20 cellular contexts compared by ENCODE assay signal in the genomic region with DNA sequence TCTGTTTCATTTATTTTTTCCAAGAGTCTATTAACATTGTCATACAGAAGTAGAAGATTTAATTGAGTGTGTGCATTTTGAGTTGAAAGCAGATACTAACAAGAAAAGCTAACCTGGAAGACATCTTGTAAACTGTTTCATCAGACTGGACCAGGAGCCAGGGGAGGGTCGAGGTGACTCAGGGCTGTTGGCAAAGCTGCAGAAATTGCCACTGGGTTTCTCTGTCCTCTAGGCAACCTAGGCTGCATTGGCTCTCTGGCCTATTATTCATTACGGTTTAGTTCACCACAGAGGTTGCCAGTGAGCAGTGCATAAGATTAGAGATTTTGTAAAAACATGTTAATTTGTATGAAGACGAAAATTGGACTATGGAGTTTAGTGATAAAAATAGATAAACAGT. TPM values are rescaled to one million over a fixed set of nuclear protein-coding genes. Genes with fewer than 3 reads are reported as not detected.
A peak's percentile ranks its signal among the peaks of the same experiment; 100 is the strongest.
DNase-seq lines count a peak whose midpoint lies in the region; TF ChIP-seq lines count a peak whose summit lies in the region.
"Had no signal": no experiment of that assay in that cellular context is flagged by ENCODE, and none has a peak within 500 bp of the region (broad histone marks: within the 10 kb centered on the region; RNA-seq: fewer than 3 reads in every experiment).

No MANE protein-coding gene starts in this region.

- CTCF ChIA-PET in activated naive CD4-positive, alpha-beta T cell treated with anti-CD3 and anti-CD28 coated beads, Interleukin-2, amount 10 ng/mL, durations not matched to agents 7 days and 5 days (lab: Charles Lee) = no interaction called here

- no peak overlapping the region for H3K9ac ChIP-seq in GM23248

- no peak overlapping the region for H3K4me3 ChIP-seq in GM23248
- no peak overlapping the region for H3K4me3 ChIP-seq in cardiac fibroblast (replicated peaks in 1 of 2; ENCODE audit: low read depth in 2 of 2, low read length in 2 of 2)
- no peak overlapping the region for H3K4me3 ChIP-seq in HAP-1
- H3K4me3 ChIP-seq: tibial artery had no signal

- no peak overlapping the region for H3K27ac ChIP-seq in GM23248
- H3K27ac ChIP-seq: tibial artery had no signal

- no peaks in the 10 kb centered on the region for H3K9me2 ChIP-seq in GM23248 (ENCODE audit: insufficient read depth)

- H3F3A ChIP-seq in GM23248 (ENCODE audit: insufficient read depth) = no peaks in the 10 kb centered on the region

- H3K27me3 Mint-ChIP-seq in activated naive CD4-positive, alpha-beta T cell treated with anti-CD3 and anti-CD28 coated beads, Interleukin-2, amount 10 ng/mL, durations not matched to agents 7 days and 5 days = peaks cover 35% of the 10 kb centered on the region

- H3K9me3 ChIP-seq in GM23248 (ENCODE audit: low read depth) (no peaks in the 10 kb centered on the region), HAP-1 (peaks cover 7% of the 10 kb centered on the region)
- H3K9me3 ChIP-seq: tibial artery had no signal

- no peaks in the 10 kb centered on the region for H3K9me3 Mint-ChIP-seq in activated naive CD4-positive, alpha-beta T cell treated with anti-CD3 and anti-CD28 coated beads, Interleukin-2, amount 10 ng/mL, durations not matched to agents 7 days and 5 days
- H3K9me3 Mint-ChIP-seq: activated naive CD4-positive, alpha-beta T cell treated with anti-CD3 and anti-CD28 coated beads for 36 hours; natural killer cell treated with Interleukin-12 subunit alpha and Interleukin-12 subunit beta and Interleukin-15 and Interleukin-18, amount 100 ng/mL, for 72 hours had no signal

- H3K4me1 Mint-ChIP-seq in activated naive CD4-positive, alpha-beta T cell treated with anti-CD3 and anti-CD28 coated beads, Interleukin-2, amount 10 ng/mL, durations not matched to agents 7 days and 5 days = no peaks in the 10 kb centered on the region
- H3K4me1 Mint-ChIP-seq: CD4-positive, alpha-beta memory T cell had no signal

- no peak overlapping the region for H3K4me3 Mint-ChIP-seq in activated naive CD4-positive, alpha-beta T cell treated with anti-CD3 and anti-CD28 coated beads, Interleukin-2, amount 10 ng/mL, durations not matched to agents 7 days and 5 days
- H3K4me3 Mint-ChIP-seq: activated naive CD4-positive, alpha-beta T cell treated with anti-CD3 and anti-CD28 coated beads for 36 hours; CD4-positive, alpha-beta memory T cell; natural killer cell treated with Interleukin-12 subunit alpha and Interleukin-12 subunit beta and Interleukin-15 and Interleukin-18, amount 100 ng/mL, for 72 hours had no signal

- H3K27me3 ChIP-seq in GM23248 (replicated peaks; ENCODE audit: insufficient read depth) (no peaks in the 10 kb centered on the region), HAP-1 (ENCODE audit: low read depth) (no peaks in the 10 kb centered on the region)
- H3K27me3 ChIP-seq: tibial artery had no signal

- 0 out of 2 replicates have a peak overlapping the region, but pooled peaks have one; percentile 20 for H2AFZ ChIP-seq in GM23248

- H3K36me3 Mint-ChIP-seq in activated naive CD4-positive, alpha-beta T cell treated with anti-CD3 and anti-CD28 coated beads, Interleukin-2, amount 10 ng/mL, durations not matched to agents 7 days and 5 days = no peaks in the 10 kb centered on the region
- H3K36me3 Mint-ChIP-seq: CD4-positive, alpha-beta memory T cell; natural killer cell treated with Interleukin-12 subunit alpha and Interleukin-12 subunit beta and Interleukin-15 and Interleukin-18, amount 100 ng/mL, for 72 hours had no signal

- H4K20me1 ChIP-seq in GM23248 (ENCODE audit: insufficient read depth) = no peaks in the 10 kb centered on the region

- H3K36me3 ChIP-seq in GM23248 (ENCODE audit: low read depth) (no peaks in the 10 kb centered on the region), HAP-1 (replicated peaks) (no peaks in the 10 kb centered on the region)
- H3K36me3 ChIP-seq: tibial artery had no signal

- no peaks in the 10 kb centered on the region for H3K4me1 ChIP-seq in GM23248 (ENCODE audit: insufficient read depth)
- no peaks in the 10 kb centered on the region for H3K4me1 ChIP-seq in HAP-1

- no peak overlapping the region for H3K27ac Mint-ChIP-seq in activated naive CD4-positive, alpha-beta T cell treated with anti-CD3 and anti-CD28 coated beads, Interleukin-2, amount 10 ng/mL, durations not matched to agents 7 days and 5 days
- H3K27ac Mint-ChIP-seq: activated naive CD4-positive, alpha-beta T cell treated with anti-CD3 and anti-CD28 coated beads for 36 hours; CD4-positive, alpha-beta memory T cell; natural killer cell treated with Interleukin-12 subunit alpha and Interleukin-12 subunit beta and Interleukin-15 and Interleukin-18, amount 100 ng/mL, for 72 hours had no signal

- in situ Hi-C loops in GM23248 (cut with MboI) = no loop called here
- in situ Hi-C loops in HAP-1 (cut with MboI; ENCODE audit: low sequenced_read_pairs) = no loop called here

- DNase-seq in GM23248 (peak; percentile 32), NOMO-1 treated with DMSO at 0.1 percent for 48 hours (lab: John Stamatoyannopoulos, UW; ENCODE audit: unreplicated experiment) (peak; percentile 23), cardiac fibroblast (ENCODE audit: low read depth in 2 of 2) (peak; percentile 46 to 63), kidney glomerular epithelial cell (lab: John Stamatoyannopoulos, UW) (peak; percentile 7), HAP-1 (ENCODE audit: low spot score in 2 of 2) (no peak), AG08396 (ENCODE audit: low spot score) (no peak), SIG-M5 treated with dmso at 0.1 percent for 504 hours (lab: John Stamatoyannopoulos, UW; ENCODE audit: unreplicated experiment) (no peak)
- DNase-seq in activated naive CD4-positive, alpha-beta T cell treated with anti-CD3 and anti-CD28 coated beads, Interleukin-2, amount 10 ng/mL, durations not matched to agents 7 days and 5 days = no peak
- DNase-seq: activated CD4-positive, CD25-positive, alpha-beta regulatory T cell treated with anti-CD3 and anti-CD28 coated beads, Interleukin-2, amount 50 U/mL, for 72 hours; activated CD8-positive, alpha-beta memory T cell treated with anti-CD3 and anti-CD28 coated beads, Interleukin-2, amount 50 U/mL, for 48 hours; activated naive CD4-positive, alpha-beta T cell treated with anti-CD3 and anti-CD28 coated beads for 36 hours; CD4-positive, alpha-beta memory T cell; hypothalamus; NCI-H1048; NCI-H2171 treated with DMSO at 0.1 percent for 48 hours; retina; stimulated activated CD4-positive, alpha-beta T cell treated with anti-CD3 and anti-CD28 coated beads, Interleukin-2, amount 100 ng/mL, for 24 hours; stimulated activated CD8-positive, alpha-beta memory T cell treated with anti-CD3 and anti-CD28 coated beads, Interleukin-4, amount 100 ng/mL, for 48 hours; tibial artery had no signal

- TF ChIP-seq CTCF in cardiac fibroblast (IDR thresholded peaks at IDR 0.05; ENCODE audit: low read depth, low read length) = no peak

- no peak overlapping the region for H3K4me2 ChIP-seq in GM23248 (ENCODE audit: unreplicated experiment)

- 41 to 48% methylated on average over 3 of the region's 3 CpGs for WGBS in GM23248 (ENCODE audit: low coverage in 1 of 2, low lambda C conversion rate in 2 of 2, missing lambda C conversion rate in 2 of 2), 2 experiments

- H3K79me2 ChIP-seq in GM23248 (ENCODE audit: insufficient read depth) = no peaks in the 10 kb centered on the region

RNA-seq across cellular contexts. Expression of a gene that starts 27.5 kb away (rescaled TPM):
- total RNA-seq in GM23248 (2014; rRNA removed; shearing (Covaris generic)) = 0.76 and 6.2 TPM in 2 replicates
- 1.2 and 1.3 TPM in 2 replicates for polyA plus RNA-seq in GM23248 (2016; fragmentation: Nextera tagmentation; extraction: Ambion mirVana)
- total RNA-seq: activated naive CD4-positive, alpha-beta T cell treated with anti-CD3 and anti-CD28 coated beads for 36 hours; CD4-positive, alpha-beta memory T cell; natural killer cell treated with Interleukin-12 subunit alpha and Interleukin-12 subunit beta and Interleukin-15 and Interleukin-18, amount 100 ng/mL, for 72 hours had no signal
- polyA plus RNA-seq: CD4-positive, alpha-beta memory T cell had no signal

Comparison
In these comparisons a context has a peak if more than half of its experiments do, and no peak if none do; other contexts are left out.
1. DNase-seq: peak in GM23248 (single experiment), NOMO-1 treated with DMSO at 0.1 percent for 48 hours (single experiment), cardiac fibroblast (2 of 2) and kidney glomerular epithelial cell (single experiment); none in HAP-1 (0 of 2), activated naive CD4-positive, alpha-beta T cell treated with anti-CD3 and anti-CD28 coated beads, Interleukin-2, amount 10 ng/mL, durations not matched to agents 7 days and 5 days (single experiment), AG08396 (single experiment) and SIG-M5 treated with dmso at 0.1 percent for 504 hours (single experiment).